Comparison of ENCODE assay signal across 8 cellular contexts in the genomic region with DNA sequence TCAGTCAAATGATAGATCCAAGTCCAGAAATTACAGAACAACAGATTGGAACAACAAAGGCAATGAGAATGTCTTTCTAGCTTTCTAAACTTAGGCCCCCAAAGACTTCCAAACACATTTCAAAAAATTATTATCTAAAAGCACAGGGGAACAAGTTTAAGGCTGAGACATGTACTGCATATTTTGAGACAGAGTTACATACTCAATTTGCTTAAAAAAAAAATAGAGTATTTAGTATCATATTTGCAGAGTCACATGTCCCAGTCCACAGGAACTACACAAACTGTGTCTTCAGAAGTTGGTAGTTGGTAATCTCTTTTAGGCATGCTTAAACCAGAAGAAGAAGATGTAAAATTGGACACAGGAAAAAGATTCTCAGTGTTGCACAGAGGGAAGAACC.
DNase-seq lines count a peak whose midpoint lies in the region; ATAC-seq and TF ChIP-seq lines count a peak whose summit lies in the region.

No MANE protein-coding gene starts in this region.

- peak overlapping the region; percentile 3 to 77 (median 69) for H3K4me3 Mint-ChIP-seq in CD4-positive, CD25-positive, alpha-beta regulatory T cell
- peak overlapping the region; percentile 30 for H3K4me3 Mint-ChIP-seq in central memory CD8-positive, alpha-beta T cell

- H3K79me2 ChIP-seq in osteoblast (ENCODE audit: insufficient read depth, low read length) = peaks cover 70% of the 10 kb centered on the region

- no peaks in the 10 kb centered on the region for H3K36me3 ChIP-seq in CD4-positive, CD25-positive, alpha-beta regulatory T cell (ENCODE audit: control insufficient read depth, insufficient read depth, low read length)
- H3K36me3 ChIP-seq in KOPT-K1 (ENCODE audit: insufficient read depth, low read length) = no peaks in the 10 kb centered on the region
- H3K36me3 ChIP-seq in osteoblast (ENCODE audit: insufficient read depth, low read length) = no peaks in the 10 kb centered on the region

- peak overlapping the region; percentile 65 for H3K4me3 ChIP-seq in CD4-positive, CD25-positive, alpha-beta regulatory T cell (ENCODE audit: low read depth, low read length)
- H3K4me3 ChIP-seq in osteoblast (ENCODE audit: insufficient read depth, low read length) = no peak overlapping the region

- H3K27me3 Mint-ChIP-seq in CD4-positive, CD25-positive, alpha-beta regulatory T cell = no peaks in the 10 kb centered on the region
- no peaks in the 10 kb centered on the region for H3K27me3 Mint-ChIP-seq in central memory CD8-positive, alpha-beta T cell

- no peak overlapping the region for H2AFZ ChIP-seq in osteoblast (ENCODE audit: low read length)

- DNase-seq in CD4-positive, CD25-positive, alpha-beta regulatory T cell = peak in 2 of 3 donors; percentile 50 to 57
- DNase-seq in central memory CD8-positive, alpha-beta T cell (ENCODE audit: low spot score in 2 of 2) = no peak
- DNase-seq in osteoblast (ENCODE audit: insufficient read length, low spot score, missing footprints) = no peak
- no peak for DNase-seq in NCI-H146 (lab: John Stamatoyannopoulos, UW)
- no peak for DNase-seq in NCI-H526 (lab: John Stamatoyannopoulos, UW)
- DNase-seq in NOMO-1 (lab: John Stamatoyannopoulos, UW; ENCODE audit: unreplicated experiment in 2 of 2) = no peak

- H3K27ac ChIP-seq in CD4-positive, CD25-positive, alpha-beta regulatory T cell (ENCODE audit: insufficient read depth, low read length, poor library complexity, severe bottlenecking) = peak overlapping the region; percentile 88
- H3K27ac ChIP-seq in KOPT-K1 (ENCODE audit: low read depth, low read length, poor library complexity, severe bottlenecking) (peak overlapping the region; percentile 69), osteoblast (ENCODE audit: low read depth, low read length) (peak overlapping the region; percentile 77)

- H4K20me1 ChIP-seq in osteoblast (ENCODE audit: insufficient read depth, low read length) = no peaks in the 10 kb centered on the region

- H3K9me3 Mint-ChIP-seq in CD4-positive, CD25-positive, alpha-beta regulatory T cell = peaks cover 0 to 4% (median 0%) of the 10 kb centered on the region in 7 donors
- H3K9me3 Mint-ChIP-seq in central memory CD8-positive, alpha-beta T cell = no peaks in the 10 kb centered on the region

- H3K4me1 ChIP-seq in CD4-positive, CD25-positive, alpha-beta regulatory T cell (ENCODE audit: control insufficient read depth, insufficient read depth, low read length, poor library complexity, severe bottlenecking) = peaks cover 95% of the 10 kb centered on the region
- H3K4me1 ChIP-seq in osteoblast (ENCODE audit: insufficient read depth, low read length) = peaks cover 62% of the 10 kb centered on the region

- peak overlapping the region; percentile 92 to 100 (median 92) for H3K27ac Mint-ChIP-seq in CD4-positive, CD25-positive, alpha-beta regulatory T cell
- peak overlapping the region; percentile 84 for H3K27ac Mint-ChIP-seq in central memory CD8-positive, alpha-beta T cell (ENCODE audit: low read depth)

- no peaks in the 10 kb centered on the region for H3K9me3 ChIP-seq in CD4-positive, CD25-positive, alpha-beta regulatory T cell (ENCODE audit: control insufficient read depth in 2 of 2, low read length in 2 of 2)
- H3K9me3 ChIP-seq in KOPT-K1 (ENCODE audit: insufficient read depth, low read length, poor library complexity, severe bottlenecking) (no peaks in the 10 kb centered on the region), osteoblast (ENCODE audit: low read depth, low read length) (no peaks in the 10 kb centered on the region)

- no peak for TF ChIP-seq CTCF in osteoblast (IDR thresholded peaks at IDR 0.05; ENCODE audit: extremely low read depth, low read depth, low read length)

- peaks cover 9% of the 10 kb centered on the region for H3K36me3 Mint-ChIP-seq in CD4-positive, CD25-positive, alpha-beta regulatory T cell
- peaks cover 5% of the 10 kb centered on the region for H3K36me3 Mint-ChIP-seq in central memory CD8-positive, alpha-beta T cell (ENCODE audit: insufficient read depth)

- peaks cover 36 to 92% (median 74%) of the 10 kb centered on the region in 4 donors for H3K4me1 Mint-ChIP-seq in CD4-positive, CD25-positive, alpha-beta regulatory T cell
- peaks cover 61% of the 10 kb centered on the region for H3K4me1 Mint-ChIP-seq in central memory CD8-positive, alpha-beta T cell

- peak; percentile 34 to 36 for ATAC-seq in CD4-positive, CD25-positive, alpha-beta regulatory T cell (ENCODE audit: low read depth in 2 of 2)
- peak; percentile 66 for ATAC-seq in central memory CD8-positive, alpha-beta T cell (replicated peaks; ENCODE audit: extremely low read depth, poor library complexity, severe bottlenecking)
- ATAC-seq in HG03196 (IDR thresholded peaks at IDR 0.05; ENCODE audit: unreplicated experiment) = no peak

- H3K27me3 ChIP-seq in CD4-positive, CD25-positive, alpha-beta regulatory T cell (ENCODE audit: control insufficient read depth, insufficient read depth, low read length) = no peaks in the 10 kb centered on the region
- H3K27me3 ChIP-seq in osteoblast (ENCODE audit: insufficient read depth, low read length) = no peaks in the 10 kb centered on the region

- peak overlapping the region; percentile 54 for H3K4me2 ChIP-seq in osteoblast (ENCODE audit: insufficient read depth, low read length)

Comparison
In these comparisons a context has a peak if more than half of its experiments do, and no peak if none do; other contexts are left out.
1. DNase-seq: peak in CD4-positive, CD25-positive, alpha-beta regulatory T cell (2 of 3); none in central memory CD8-positive, alpha-beta T cell (0 of 2), osteoblast (single experiment), NCI-H146 (single experiment), NCI-H526 (0 of 2) and NOMO-1 (0 of 2).
2. Peak in every context shown above with its lines, with median percentiles within 50 percentile points of each other: H3K27ac ChIP-seq.